ENCODE assay signal across 8 cellular contexts in the genomic region with DNA sequence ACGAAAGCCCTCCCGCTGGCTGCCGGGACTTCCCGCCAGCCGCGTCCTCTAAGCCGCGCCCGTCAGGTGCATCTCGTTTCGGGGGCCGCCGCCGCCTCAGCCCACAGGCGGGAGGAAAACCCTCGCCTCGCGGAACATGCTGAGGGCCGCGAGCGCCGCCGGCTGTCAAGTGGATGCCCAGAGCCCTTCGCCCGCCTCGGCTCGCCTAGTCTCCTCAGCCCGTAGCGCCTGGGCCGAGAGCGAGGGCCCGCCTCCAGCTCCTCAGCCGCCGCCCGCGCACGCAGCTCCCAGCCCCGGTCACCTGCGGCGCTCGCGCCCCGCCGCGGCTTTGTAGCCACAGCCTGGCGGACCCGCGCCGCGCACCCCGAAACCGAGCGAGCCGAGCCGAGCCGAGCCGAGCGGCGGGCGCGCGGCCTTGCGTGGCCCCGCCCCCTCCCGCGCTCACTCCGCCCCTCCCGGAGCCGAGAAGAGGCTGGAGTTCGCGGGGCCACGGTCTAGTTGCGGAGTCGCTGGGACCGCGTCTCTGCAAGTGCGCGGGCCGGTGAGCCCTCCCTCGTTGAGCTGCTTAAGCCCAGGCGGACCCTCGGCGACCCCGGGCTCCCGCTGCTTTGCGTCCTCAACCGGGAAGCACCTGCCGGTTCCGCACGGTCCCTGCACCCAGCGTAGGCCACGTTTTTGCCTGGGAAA.
A peak's percentile ranks its signal among the peaks of the same experiment; 100 is the strongest.
DNase-seq lines count a peak whose midpoint lies in the region; ATAC-seq lines count a peak whose summit lies in the region.

A gene (minus strand): TSS at position 382 of the 687 bp plus-strand sequence. CDS start 450 bp downstream, outside the sequence.

- DNase-seq in ACHN, result peak; percentile 65
- peak; percentile 88 for DNase-seq in NCI-H2227 (lab: John Stamatoyannopoulos, UW; ENCODE audit: unreplicated experiment)
- peak; percentile 82 for DNase-seq in activated CD4-positive, CD25-positive, alpha-beta regulatory T cell treated with anti-CD3 and anti-CD28 coated beads, Interleukin-2, amount 50 U/mL, for 72 hours
- peak; percentile 49 to 57 for DNase-seq in cerebellar nuclear complex (lab: John Stamatoyannopoulos, UW)
- DNase-seq in kidney glomerular epithelial cell (lab: John Stamatoyannopoulos, UW), result peak; percentile 61
- DNase-seq in stimulated activated CD4-positive, alpha-beta T cell treated with anti-CD3 and anti-CD28 coated beads, Interleukin-15, amount 100 ng/mL, for 24 hours, result peak; percentile 90

- in situ Hi-C loops in ACHN (cut with HindIII; ENCODE audit: low pct_ligation_motif_present, low pct_unique_long_range_greater_than_20kb, low sequenced_read_pairs), result no loop called here

- ATAC-seq in GM18858 (IDR thresholded peaks at IDR 0.05; ENCODE audit: unreplicated experiment) (peak; percentile 85), HG03103 (IDR thresholded peaks at IDR 0.05; ENCODE audit: low read depth, unreplicated experiment) (peak; percentile 82)

Comparison
In these comparisons a context has a peak if more than half of its experiments do, and no peak if none do; other contexts are left out.
1. Peak in every context shown above with its lines: DNase-seq and ATAC-seq.